Comparison of ENCODE assay signal across 1 cellular context in genomic region chr9:76996700-76997099, GRCh38.
TF ChIP-seq lines count a peak whose summit lies in the region.

No MANE protein-coding gene starts in this region.

TF ChIP-seq in HCT116, 20 proteins besides CTCF, POLR2A, EP300 and RAD21 (continued from another document):
- no peak for TF ChIP-seq JUND (IDR thresholded peaks at IDR 0.05)
- TF ChIP-seq ZBTB33 (IDR thresholded peaks at IDR 0.05; ENCODE audit: extremely low read depth, insufficient replicate concordance, low read length), result no peak
- TF ChIP-seq FOSL1 (IDR thresholded peaks at IDR 0.05; ENCODE audit: low read depth), result no peak
- no peak for TF ChIP-seq CBX3 (IDR thresholded peaks at IDR 0.05; ENCODE audit: low read depth)
- no peak for TF ChIP-seq YY1 (IDR thresholded peaks at IDR 0.05; ENCODE audit: extremely low read depth, insufficient replicate concordance, low read depth, low read length)
- no peak for TF ChIP-seq EGR1 (IDR thresholded peaks at IDR 0.05; ENCODE audit: low read depth)
- no peak for TF ChIP-seq ZFX (IDR thresholded peaks at IDR 0.05)
